ENCODE assay signal across 16 cellular contexts in genomic region chr17:47822785-47823184, GRCh38. TPM values are rescaled to one million over a fixed set of nuclear protein-coding genes. Genes with fewer than 3 reads are reported as not detected.
DNase-seq lines count a peak whose midpoint lies in the region; FAIRE-seq and TF ChIP-seq lines count a peak whose summit lies in the region.
"Had no signal": no experiment of that assay in that cellular context is flagged by ENCODE, and none has a peak within 500 bp of the region (broad histone marks: within the 10 kb centered on the region; RNA-seq: fewer than 3 reads in every experiment).

No MANE protein-coding gene starts in this region.

- no peak for FAIRE-seq in astrocyte (lab: Jason Lieb, UNC)
- FAIRE-seq: D721Med had no signal

- peak overlapping the region; percentile 95 for H3K4me3 Mint-ChIP-seq in activated T-cell treated with anti-CD3 and anti-CD28 coated beads, Interleukin-2, amount 50 U/mL, for 24 hours
- H3K4me3 Mint-ChIP-seq in astrocyte (ENCODE audit: unreplicated experiment) (peak overlapping the region; percentile 34), progenitor cell of endocrine pancreas (ENCODE audit: low read depth) (peak overlapping the region; percentile 91)

- no peak overlapping the region for H3K4me2 ChIP-seq in astrocyte (ENCODE audit: low read length)

- H4K20me1 ChIP-seq in astrocyte (ENCODE audit: insufficient read depth, low read length): peaks cover 10% of the 10 kb centered on the region

- H2AFZ ChIP-seq in astrocyte (ENCODE audit: low read depth, low read length): no peak overlapping the region

- no peak overlapping the region for H3K4me3 ChIP-seq in NT2/D1 (ENCODE audit: insufficient read length, low read depth)
- no peak overlapping the region for H3K4me3 ChIP-seq in astrocyte (ENCODE audit: insufficient read depth, low read depth, low read length)
- no peak overlapping the region for H3K4me3 ChIP-seq in colonic mucosa

- no peak for TF ChIP-seq CTCF in astrocyte (IDR thresholded peaks at IDR 0.05; ENCODE audit: insufficient read depth, low read depth, low read length)
- no peak for TF ChIP-seq CTCF in progenitor cell of endocrine pancreas (IDR thresholded peaks at IDR 0.05; ENCODE audit: unreplicated experiment)
- no peak for TF ChIP-seq CTCF in colonic mucosa (IDR thresholded peaks at IDR 0.05)

- H3K4me1 ChIP-seq in NT2/D1 (ENCODE audit: insufficient read depth, insufficient read length): peaks cover 4% of the 10 kb centered on the region
- peaks cover 15% of the 10 kb centered on the region for H3K4me1 ChIP-seq in astrocyte (ENCODE audit: insufficient read depth, low read length)
- no peaks in the 10 kb centered on the region for H3K4me1 ChIP-seq in colonic mucosa

- H3K27ac ChIP-seq in astrocyte (ENCODE audit: low read depth, low read length): no peak overlapping the region
- H3K27ac ChIP-seq in colonic mucosa: no peak overlapping the region
- H3K27ac ChIP-seq: GM23248 had no signal

- H3K27me3 Mint-ChIP-seq in activated T-cell treated with anti-CD3 and anti-CD28 coated beads, Interleukin-2, amount 50 U/mL, for 24 hours: no peaks in the 10 kb centered on the region
- H3K27me3 Mint-ChIP-seq in astrocyte (ENCODE audit: low read depth, unreplicated experiment) (no peaks in the 10 kb centered on the region), progenitor cell of endocrine pancreas (no peaks in the 10 kb centered on the region)

- DNase-seq in activated T-cell treated with anti-CD3 and anti-CD28 coated beads, Interleukin-2, amount 50 U/mL, for 24 hours: no peak
- no peak for DNase-seq in activated T-cell treated with anti-CD3 and anti-CD28 coated beads, Interleukin-2, amount 50 U/mL, for 48 hours
- DNase-seq in NT2/D1 (ENCODE audit: low read depth, low spot score): no peak
- DNase-seq in astrocyte (ENCODE audit: low read depth): no peak
- no peak for DNase-seq in progenitor cell of endocrine pancreas (ENCODE audit: low spot score, unreplicated experiment)
- no peak for DNase-seq in globus pallidus (ENCODE audit: low spot score)
- no peak for DNase-seq in NCI-H1092 treated with DMSO at 0.1 percent for 48 hours (lab: John Stamatoyannopoulos, UW)
- no peak for DNase-seq in colonic mucosa
- DNase-seq: GM23248; NCI-H2081 treated with DMSO at 0.1 percent for 48 hours; NCI-H526 treated with DMSO at 0.1 percent for 48 hours; stimulated activated CD4-positive, alpha-beta T cell treated with anti-CD3 and anti-CD28 coated beads, Interleukin-2, amount 100 ng/mL, for 24 hours had no signal

- peaks cover 56% of the 10 kb centered on the region for H3K36me3 ChIP-seq in NT2/D1 (ENCODE audit: insufficient read depth, insufficient read length, low read length)
- H3K36me3 ChIP-seq in astrocyte (ENCODE audit: insufficient read depth, low read length): peaks cover 32% of the 10 kb centered on the region
- peaks cover 13% of the 10 kb centered on the region for H3K36me3 ChIP-seq in colonic mucosa

- H3K36me3 Mint-ChIP-seq in activated T-cell treated with anti-CD3 and anti-CD28 coated beads, Interleukin-2, amount 50 U/mL, for 24 hours (ENCODE audit: low read depth): peaks cover 66% of the 10 kb centered on the region
- H3K36me3 Mint-ChIP-seq in astrocyte (ENCODE audit: low read depth, unreplicated experiment): peaks cover 19% of the 10 kb centered on the region
- H3K36me3 Mint-ChIP-seq in progenitor cell of endocrine pancreas (ENCODE audit: insufficient read depth): peaks cover 14% of the 10 kb centered on the region

- peaks cover 4% of the 10 kb centered on the region for H3K79me2 ChIP-seq in astrocyte (ENCODE audit: insufficient read depth, low read length)

- H3K9me3 Mint-ChIP-seq in activated T-cell treated with anti-CD3 and anti-CD28 coated beads, Interleukin-2, amount 50 U/mL, for 24 hours: no peaks in the 10 kb centered on the region
- H3K9me3 Mint-ChIP-seq in astrocyte (ENCODE audit: unreplicated experiment) (no peaks in the 10 kb centered on the region), progenitor cell of endocrine pancreas (ENCODE audit: low read depth) (no peaks in the 10 kb centered on the region)
- H3K9me3 Mint-ChIP-seq: neural crest cell; T-helper 1 cell treated with Interleukin-12 subunit alpha and Interleukin-12 subunit beta and Interleukin-4 antibody, amounts not matched to agents 30 μg/mL and 1 μg/mL, for 36 hours had no signal

- no peaks in the 10 kb centered on the region for H3K9me3 ChIP-seq in NT2/D1 (ENCODE audit: insufficient read depth, low read length)
- no peaks in the 10 kb centered on the region for H3K9me3 ChIP-seq in astrocyte (ENCODE audit: insufficient read depth, low read depth, low read length)
- H3K9me3 ChIP-seq in colonic mucosa: no peaks in the 10 kb centered on the region
- H3K9me3 ChIP-seq: tibial nerve had no signal

- H3K9ac ChIP-seq in NT2/D1 (ENCODE audit: insufficient read length, low read depth) (peak overlapping the region; percentile 27), astrocyte (ENCODE audit: low read length) (no peak overlapping the region), colonic mucosa (ENCODE audit: low read depth in 2 of 2, low read length in 2 of 2) (no peak overlapping the region)

- intact Hi-C loops in colonic mucosa (cut with DNase I): no loop called here

- H3K4me1 Mint-ChIP-seq in activated T-cell treated with anti-CD3 and anti-CD28 coated beads, Interleukin-2, amount 50 U/mL, for 24 hours (ENCODE audit: low read depth): peaks cover 24% of the 10 kb centered on the region
- peaks cover 6% of the 10 kb centered on the region for H3K4me1 Mint-ChIP-seq in astrocyte (ENCODE audit: low read depth, unreplicated experiment)
- H3K4me1 Mint-ChIP-seq in progenitor cell of endocrine pancreas (ENCODE audit: low read depth): peaks cover 9% of the 10 kb centered on the region

- H3K27me3 ChIP-seq in NT2/D1 (ENCODE audit: insufficient read depth, insufficient read length) (no peaks in the 10 kb centered on the region), astrocyte (ENCODE audit: insufficient read depth, low read length) (no peaks in the 10 kb centered on the region), colonic mucosa (no peaks in the 10 kb centered on the region)
- H3K27me3 ChIP-seq: tibial nerve had no signal

- H3K27ac Mint-ChIP-seq in activated T-cell treated with anti-CD3 and anti-CD28 coated beads, Interleukin-2, amount 50 U/mL, for 24 hours: peak overlapping the region; percentile 94
- H3K27ac Mint-ChIP-seq in astrocyte (ENCODE audit: unreplicated experiment) (no peak overlapping the region), progenitor cell of endocrine pancreas (no peak overlapping the region)

RNA-seq across cellular contexts. Expression of gene OSBPL7, which starts 1.2 kb away (rescaled TPM):
- total RNA-seq in astrocyte (20.7 and 21.4 TPM in 2 replicates), progenitor cell of endocrine pancreas (20.5 and 26.2 TPM in 2 replicates), colonic mucosa (10 to 100 TPM; 34.8 to 93.6 TPM)

RNA-seq across cellular contexts. Expression of gene MRPL10, which starts 8.6 kb away (rescaled TPM):
- total RNA-seq in astrocyte (29.8 and 33.2 TPM in 2 replicates), progenitor cell of endocrine pancreas (41.1 and 44.1 TPM in 2 replicates), colonic mucosa (10 to 100 TPM; 32.2 to 50.8 TPM)

RNA-seq across cellular contexts. Expression of gene LRRC46, which starts 8.7 kb away (rescaled TPM):
- total RNA-seq in astrocyte (0.30 and 0.62 TPM in 2 replicates), progenitor cell of endocrine pancreas (1.3 and 1.7 TPM in 2 replicates), colonic mucosa (under 1 TPM; 0.20 to 0.21 TPM)
- total RNA-seq: GM23248 had no signal

RNA-seq across cellular contexts. Expression of gene SCRN2, which starts 18.3 kb away (rescaled TPM):
- total RNA-seq in astrocyte: 17.5 and 19.4 TPM in 2 replicates
- total RNA-seq in progenitor cell of endocrine pancreas: 58.6 and 59.0 TPM in 2 replicates
- 10 to 100 TPM; 36.8 to 40.0 TPM for total RNA-seq in colonic mucosa

RNA-seq across cellular contexts. Expression of gene SP6, which starts 28.2 kb away (rescaled TPM):
- total RNA-seq in astrocyte (1.3 and 1.6 TPM in 2 replicates), progenitor cell of endocrine pancreas (0.74 and 1.1 TPM in 2 replicates), colonic mucosa (1 to 10 TPM; 8.7 to 8.8 TPM)
- total RNA-seq: GM23248 had no signal

Comparison
In these comparisons a context has a peak if more than half of its experiments do, and no peak if none do; other contexts are left out.
1. H3K4me3 Mint-ChIP-seq: peak in every context shown above with its lines; median percentile 95 in activated T-cell treated with anti-CD3 and anti-CD28 coated beads, Interleukin-2, amount 50 U/mL, for 24 hours; 91 in progenitor cell of endocrine pancreas; 34 in astrocyte.